ENCODE assay signal across 8 cellular contexts in genomic region chr6:30618270-30618787, GRCh38. TPM values are rescaled to one million over a fixed set of nuclear protein-coding genes. Genes with fewer than 3 reads are reported as not detected.
DNase-seq lines count a peak whose midpoint lies in the region; ATAC-seq and TF ChIP-seq lines count a peak whose summit lies in the region.

No MANE protein-coding gene starts in this region.

- no peak for TF ChIP-seq POLR2A in NB4 (IDR thresholded peaks at IDR 0.05; ENCODE audit: extremely low read depth, insufficient read length)
- TF ChIP-seq POLR2A in GM18505 (IDR thresholded peaks at IDR 0.05; ENCODE audit: borderline replicate concordance, extremely low read depth, insufficient read depth, insufficient read length) = no peak

- H3K27ac Mint-ChIP-seq in Caco-2 (ENCODE audit: unreplicated experiment) = peak overlapping the region; percentile 96
- H3K27ac Mint-ChIP-seq in effector memory CD8-positive, alpha-beta T cell = peak overlapping the region; percentile 100
- peak overlapping the region; percentile 91 for H3K27ac Mint-ChIP-seq in neural progenitor cell

- H3K4me1 ChIP-seq in Caco-2 (no peaks in the 10 kb centered on the region), neural progenitor cell (peaks cover 13% of the 10 kb centered on the region)

- intact Hi-C loops in Caco-2 (cut with micrococcal nuclease; ENCODE audit: unreplicated experiment) (no loop called here), sciatic nerve (cut with DNase I) (no loop called here)

- H3K4me3 Mint-ChIP-seq in Caco-2 (ENCODE audit: unreplicated experiment) = peak overlapping the region; percentile 78
- H3K4me3 Mint-ChIP-seq in effector memory CD8-positive, alpha-beta T cell = peak overlapping the region; percentile 95 to 97
- H3K4me3 Mint-ChIP-seq in neural progenitor cell = peak overlapping the region; percentile 96

- peak overlapping the region; percentile 78 for H3K9ac ChIP-seq in neural progenitor cell

- BruUV-seq in Caco-2 (replicated peaks; lab: Mats Ljungman, UMichigan) = no TSS peak

- H3K27ac ChIP-seq in neural progenitor cell = no peak overlapping the region

- no peak for ATAC-seq in effector memory CD8-positive, alpha-beta T cell (replicated peaks)
- ATAC-seq in GM18505 (IDR thresholded peaks at IDR 0.05; ENCODE audit: unreplicated experiment) (no peak), sciatic nerve (no peak)

- H3K79me2 ChIP-seq in neural progenitor cell (ENCODE audit: low read depth) = peaks cover 57% of the 10 kb centered on the region

- H3K4me3 ChIP-seq in Caco-2 (ENCODE audit: low read depth, low read length) (peak overlapping the region; percentile 45), NB4 (ENCODE audit: low read depth, low read length) (peak overlapping the region; percentile 98), neural progenitor cell (peak overlapping the region; percentile 85)

- H3K27me3 Mint-ChIP-seq in Caco-2 (ENCODE audit: insufficient read depth, unreplicated experiment) (peaks cover 6% of the 10 kb centered on the region), neural progenitor cell (ENCODE audit: insufficient read depth, low read depth) (peaks cover 24% of the 10 kb centered on the region)
- H3K27me3 Mint-ChIP-seq in effector memory CD8-positive, alpha-beta T cell = no peaks in the 10 kb centered on the region

- peaks cover 85% of the 10 kb centered on the region for H3K36me3 Mint-ChIP-seq in Caco-2 (ENCODE audit: insufficient read depth, unreplicated experiment)
- peaks cover 90% of the 10 kb centered on the region for H3K36me3 Mint-ChIP-seq in effector memory CD8-positive, alpha-beta T cell (ENCODE audit: insufficient read depth)
- peaks cover 29% of the 10 kb centered on the region for H3K36me3 Mint-ChIP-seq in neural progenitor cell

- H4K20me1 ChIP-seq in neural progenitor cell (ENCODE audit: low read depth) = peaks cover 21% of the 10 kb centered on the region

- H3K9me3 ChIP-seq in Caco-2 = no peaks in the 10 kb centered on the region
- H3K9me3 ChIP-seq in neural progenitor cell (ENCODE audit: low read depth) = no peaks in the 10 kb centered on the region

- H3K27me3 ChIP-seq in Caco-2 (replicated peaks; ENCODE audit: control insufficient read depth, insufficient read depth, low read length) (no peaks in the 10 kb centered on the region), neural progenitor cell (no peaks in the 10 kb centered on the region)

- H3F3A ChIP-seq in neural progenitor cell (ENCODE audit: low read depth) = peaks cover 35% of the 10 kb centered on the region

- DNase-seq in Caco-2 = no peak
- peak; percentile 33 for DNase-seq in NB4 (ENCODE audit: low read depth)
- no peak for DNase-seq in effector memory CD8-positive, alpha-beta T cell
- no peak for DNase-seq in neural progenitor cell (ENCODE audit: low spot score)
- DNase-seq in NCI-H510A treated with DMSO at 0.1 percent for 48 hours (lab: John Stamatoyannopoulos, UW) = no peak
- DNase-seq in sciatic nerve (ENCODE audit: low spot score) = no peak
- DNase-seq in GOT3 (lab: John Stamatoyannopoulos, UW) = no peak

- H3K9me3 Mint-ChIP-seq in Caco-2 (ENCODE audit: unreplicated experiment) (no peaks in the 10 kb centered on the region), neural progenitor cell (peaks cover 7% of the 10 kb centered on the region)
- H3K9me3 Mint-ChIP-seq in effector memory CD8-positive, alpha-beta T cell = no peaks in the 10 kb centered on the region

- CTCF ChIA-PET in Caco-2 (lab: Charles Lee) = interaction anchor here (0.7 kb wide), 1 partner anchor 54 kb away, joined by 3 read pairs; the partner anchor contains the start of gene DHX16

- H2AFZ ChIP-seq in neural progenitor cell (replicated peaks) = no peak overlapping the region

- H3K4me1 Mint-ChIP-seq in Caco-2 (ENCODE audit: low read depth, unreplicated experiment) (peaks cover 20% of the 10 kb centered on the region), neural progenitor cell (peaks cover 31% of the 10 kb centered on the region)
- peaks cover 25 to 28% of the 10 kb centered on the region in 2 donors for H3K4me1 Mint-ChIP-seq in effector memory CD8-positive, alpha-beta T cell (ENCODE audit: low read depth in 2 of 2)

- TF ChIP-seq CTCF in Caco-2 (IDR thresholded peaks at IDR 0.05; ENCODE audit: insufficient read depth in 1 of 2, low read depth in 1 of 2, low read length in 1 of 2, severe bottlenecking in 1 of 2, unreplicated experiment in 1 of 2) = no peak
- TF ChIP-seq CTCF in NB4 (IDR thresholded peaks at IDR 0.05; ENCODE audit: low read depth, low read length) = no peak
- TF ChIP-seq CTCF in neural progenitor cell (IDR thresholded peaks at IDR 0.05) = no peak

- peak overlapping the region; percentile 98 for H3K4me2 ChIP-seq in neural progenitor cell

- POLR2A ChIA-PET in Caco-2 (lab: Charles Lee) = interaction anchor here (0.6 to 1.3 kb wide), 3 partner anchors 8 to 99 kb away, joined by 3 to 4 read pairs (median 3); partner anchors contain the start of genes ABCF1 and MDC1

- H3K36me3 ChIP-seq in Caco-2 (ENCODE audit: control insufficient read depth, insufficient read depth, low read length) (peaks cover 2% of the 10 kb centered on the region; the same call in 1 of the 2 replicates), neural progenitor cell (peaks cover 10% of the 10 kb centered on the region)

RNA-seq across cellular contexts. Expression of gene MRPS18B, which starts 0.7 kb away (rescaled TPM):
- 60.0 and 62.6 TPM in 2 replicates for total RNA-seq in Caco-2 (2022)
- 18.5 and 32.1 TPM in 2 replicates for total RNA-seq in neural progenitor cell (ENCODE audit: low replicate concordance)
- total RNA-seq in sciatic nerve = 33.7 TPM

RNA-seq across cellular contexts. Expression of gene PPP1R10, which starts 1.3 kb away (rescaled TPM):
- 91.3 and 95.4 TPM in 2 replicates for total RNA-seq in Caco-2 (2022)
- total RNA-seq in neural progenitor cell (ENCODE audit: low replicate concordance) = 38.6 and 46.4 TPM in 2 replicates
- total RNA-seq in sciatic nerve = 76.9 TPM

RNA-seq across cellular contexts. Expression of gene ATAT1, which starts 8.3 kb away (rescaled TPM):
- 17.9 and 19.7 TPM in 2 replicates for total RNA-seq in Caco-2 (2022)
- 17.9 and 18.7 TPM in 2 replicates for total RNA-seq in neural progenitor cell (ENCODE audit: low replicate concordance)
- 14.8 TPM for total RNA-seq in sciatic nerve

RNA-seq across cellular contexts. Expression of gene C6orf136, which starts 28.6 kb away (rescaled TPM):
- 25.4 and 25.7 TPM in 2 replicates for total RNA-seq in Caco-2 (2022)
- total RNA-seq in neural progenitor cell (ENCODE audit: low replicate concordance) = 3.7 and 9.4 TPM in 2 replicates
- 17.0 TPM for total RNA-seq in sciatic nerve

RNA-seq across cellular contexts. Expression of gene ABCF1, which starts 47.1 kb away (rescaled TPM):
- total RNA-seq in Caco-2 (2022) (93.7 and 95.6 TPM in 2 replicates), neural progenitor cell (ENCODE audit: low replicate concordance) (43.9 and 56.0 TPM in 2 replicates), sciatic nerve (39.1 TPM)

Comparison
In these comparisons a context has a peak if more than half of its experiments do, and no peak if none do; other contexts are left out.
1. H3K4me3 ChIP-seq: peak in every context shown above with its lines; median percentile 98 in NB4; 85 in neural progenitor cell; 45 in Caco-2.